In genomic region chr19:47609885-47610545, GRCh38 we compare ENCODE assay signal across 8 cellular contexts. TPM values are rescaled to one million over a fixed set of nuclear protein-coding genes. Genes with fewer than 3 reads are reported as not detected.
DNase-seq lines count a peak whose midpoint lies in the region; ATAC-seq, FAIRE-seq and TF ChIP-seq lines count a peak whose summit lies in the region.

No MANE protein-coding gene starts in this region.

- H3K9ac ChIP-seq in GM12878 (ENCODE audit: control insufficient read depth, insufficient read depth, low read length) = peak overlapping the region; percentile 96
- peak overlapping the region; percentile 100 for H3K9ac ChIP-seq in skeletal muscle satellite cell (ENCODE audit: low read depth, low read length)

- in situ Hi-C loops in GM12878 (cut with MboI) = no loop called here

- POLR2A ChIA-PET in T-cell (lab: Charles Lee) (no interaction called here), GM12878 (lab: Charles Lee) (interaction anchor here (1.0 to 2.5 kb wide), 2 partner anchors 10 to 94 kb away, joined by 4 to 14 read pairs; no protein-coding TSS in a partner anchor)

- peak overlapping the region; percentile 76 for H3K27ac ChIP-seq in GM12878 (ENCODE audit: control insufficient read depth, insufficient read depth)

- no TSS peak for BruUV-seq in GM12878 (replicated peaks; lab: Mats Ljungman, UMichigan)

- peaks cover 55% of the 10 kb centered on the region for H3K79me2 ChIP-seq in GM12878 (ENCODE audit: control insufficient read depth, insufficient read depth, low read length)

- H3K4me3 ChIP-seq in GM12878 (peak overlapping the region; percentile 90), iPS-11a (ENCODE audit: low read depth, low read length) (peak overlapping the region; percentile 58), skeletal muscle satellite cell (ENCODE audit: low read length) (peak overlapping the region; percentile 99)

- peak overlapping the region; percentile 75 for H3K4me2 ChIP-seq in GM12878 (ENCODE audit: control insufficient read depth, insufficient read depth)
- H3K4me2 ChIP-seq in skeletal muscle satellite cell (ENCODE audit: low read length) = peak overlapping the region; percentile 97

- no peak for TF ChIP-seq EP300 in GM12878 (IDR thresholded peaks at IDR 0.05; ENCODE audit: borderline replicate concordance in 1 of 2, control insufficient read depth in 1 of 2, low read depth in 2 of 2, low read length in 2 of 2)

- TF ChIP-seq RAD21 in GM12878 (IDR thresholded peaks at IDR 0.05; ENCODE audit: insufficient read depth, low read depth, low read length) = no peak

- peak overlapping the region; percentile 82 for H3K4me3 Mint-ChIP-seq in HFFc6
- peak overlapping the region; percentile 76 to 84 (median 79) for H3K4me3 Mint-ChIP-seq in T-cell

- no peaks in the 10 kb centered on the region for H3K27me3 ChIP-seq in GM12878 (replicated peaks in 1 of 2; ENCODE audit: control insufficient read depth in 2 of 2, insufficient read depth in 2 of 2, low read length in 1 of 2)
- no peaks in the 10 kb centered on the region for H3K27me3 ChIP-seq in skeletal muscle satellite cell (ENCODE audit: control insufficient read depth, insufficient read depth, low read length)

- no peak for TF ChIP-seq CTCF in HFFc6 (IDR thresholded peaks at IDR 0.05)
- TF ChIP-seq CTCF in GM12878 (IDR thresholded peaks at IDR 0.05 in 2 of 3, conservative IDR thresholded peaks at IDR 0.05 in 1 of 3; ENCODE audit: control insufficient read depth in 2 of 3, extremely low read depth in 1 of 3, insufficient read depth in 1 of 3, low read depth in 3 of 3, low read length in 3 of 3) = no peak

- H3K27me3 Mint-ChIP-seq in HFFc6 (ENCODE audit: insufficient read depth) (no peaks in the 10 kb centered on the region), T-cell (no peaks in the 10 kb centered on the region)

- SMC1A ChIA-PET in GM12878 (lab: Charles Lee; ENCODE audit: uncharacterized antibody, unreplicated experiment) = interaction anchor here (0.7 to 1.8 kb wide), 4 partner anchors 10 to 94 kb away, joined by 3 to 6 read pairs (median 4); partner anchors contain the start of gene NAPA

- intact Hi-C loops in GM12878 (cut with micrococcal nuclease; ENCODE audit: unreplicated experiment) = no loop called here

- no peaks in the 10 kb centered on the region for H3K36me3 ChIP-seq in GM12878 (ENCODE audit: control insufficient read depth in 2 of 2, insufficient read depth in 2 of 2, low read length in 1 of 2)
- H3K36me3 ChIP-seq in skeletal muscle satellite cell (ENCODE audit: insufficient read depth, low read length) = peaks cover 11% of the 10 kb centered on the region

- ATAC-seq in T-cell (replicated peaks in 1 of 4) (peak in 3 of 4 experiments; percentile 20 to 42 (median 40)), GM12878 (peak; percentile 5), GM19328 (IDR thresholded peaks at IDR 0.05; ENCODE audit: unreplicated experiment) (no peak)

- RAD21 ChIA-PET in GM12878 (lab: Charles Lee; ENCODE audit: unreplicated experiment) = interaction anchor here (0.6 to 2.0 kb wide), 3 partner anchors 92 to 175 kb away, joined by 3 to 6 read pairs (median 3); partner anchors contain the start of gene NAPA

- H3K27ac Mint-ChIP-seq in HFFc6 = peak overlapping the region; percentile 75
- H3K27ac Mint-ChIP-seq in T-cell = peak overlapping the region; percentile 84 to 88

- H3K4me1 Mint-ChIP-seq in HFFc6 (ENCODE audit: low read depth) = peaks cover 42% of the 10 kb centered on the region
- peaks cover 32 to 42% (median 41%) of the 10 kb centered on the region in 3 donors for H3K4me1 Mint-ChIP-seq in T-cell

- H3K36me3 Mint-ChIP-seq in HFFc6 (ENCODE audit: low read depth) (peaks cover 10% of the 10 kb centered on the region; the same call in 1 of the 2 replicates), T-cell (peaks cover 8% of the 10 kb centered on the region)

- H3K9me3 Mint-ChIP-seq in HFFc6 (no peaks in the 10 kb centered on the region), T-cell (no peaks in the 10 kb centered on the region)

- H3K4me1 ChIP-seq in GM12878 (ENCODE audit: control insufficient read depth, insufficient read depth, low read length) = peaks cover 9% of the 10 kb centered on the region
- peaks cover 33% of the 10 kb centered on the region for H3K4me1 ChIP-seq in skeletal muscle satellite cell (ENCODE audit: control insufficient read depth, insufficient read depth, low read length)

- peak; percentile 53; the same call in 1 of the 2 replicates for TF ChIP-seq POLR2A in GM12878 (IDR thresholded peaks at IDR 0.05; ENCODE audit: low read depth, low read length)

- CTCF ChIA-PET in T-cell (lab: Charles Lee) = interaction anchor here in 1 of 2 donors (0.6 kb wide), 1 partner anchor 24 kb away, joined by 4 read pairs; no protein-coding TSS in a partner anchor
- CTCF ChIA-PET in GM12878 (lab: Yijun Ruan, JAX) = interaction anchor here (0.6 to 1.5 kb wide), 8 partner anchors 10 to 1179 kb away, joined by 3 to 8 read pairs (median 3); partner anchors contain the start of gene DHX34

- H3K9me3 ChIP-seq in GM12878 (replicated peaks; ENCODE audit: control insufficient read depth, insufficient read depth, low read length) = no peaks in the 10 kb centered on the region; the same call in 2 of the 3 replicates
- no peaks in the 10 kb centered on the region for H3K9me3 ChIP-seq in skeletal muscle satellite cell (replicated peaks; ENCODE audit: low read length)

- DNase-seq in AG08395 (ENCODE audit: low spot score) = peak; percentile 31
- DNase-seq in HFFc6 = peak; percentile 15
- DNase-seq in T-cell = peak in 33 of 34 experiments; percentile 21 to 70 (median 45)
- no peak for DNase-seq in GM12878 (ENCODE audit: low read depth, low spot score)
- DNase-seq in pons (ENCODE audit: low spot score) = no peak

- WGBS in GM12878 (ENCODE audit: insufficient coverage, insufficient replicate concordance, low lambda C conversion rate, missing lambda C conversion rate) = 2% methylated on average over 33 of the region's 49 CpGs

- H2AFZ ChIP-seq in GM12878 (ENCODE audit: control insufficient read depth, low read depth, low read length) = peak overlapping the region; percentile 36; the same call in 1 of the 2 replicates

- H4K20me1 ChIP-seq in GM12878 (ENCODE audit: control insufficient read depth, insufficient read depth) = no peaks in the 10 kb centered on the region; the same call in 1 of the 2 replicates

- no peak for FAIRE-seq in GM12878 (lab: Jason Lieb, UNC)

TF ChIP-seq in GM12878, 131 proteins besides CTCF, POLR2A, EP300 and RAD21 (continues in another document):
- TF ChIP-seq IKZF1 (conservative IDR thresholded peaks at IDR 0.05) (peak; percentile 59; the same call in 1 of the 2 replicates), TAF1 (IDR thresholded peaks at IDR 0.05; ENCODE audit: borderline replicate concordance, low read depth, low read length) (no peak)

RNA-seq across cellular contexts. Expression of gene BICRA, which starts 1.1 kb away (rescaled TPM):
- total RNA-seq in HFFc6 (2021; fragmentation: NEBNext Ultra II Directional; extraction: Animal tissue kit (Norgen Biotek cat#: 25700)) = 10 to 100 TPM; 11.8 to 16.7 (median 15.5) TPM
- total RNA-seq in T-cell = 10 to 100 TPM; 31.9 to 39.3 (median 35.1) TPM
- total RNA-seq in GM12878 (2013; cell fraction: nucleolus; rRNA removed) = 14.4 and 20.0 TPM in 2 replicates
- total RNA-seq in GM12878 (2014; rRNA removed) = 1.3 and 3.1 TPM in 2 replicates
- 1.4 and 1.7 TPM in 2 replicates for total RNA-seq in GM12878 (2014; rRNA removed; fragmentation: Illumina TruSeq; extraction: Trizol)
- total RNA-seq in GM12878 (2021) = 9.5 and 15.3 TPM in 2 replicates
- polyA plus RNA-seq in GM12878 (2011; ENCODE audit: low read depth) = 1.8 TPM
- polyA plus RNA-seq in GM12878 (2011; rRNA removed) = 0.35 and 1.0 TPM in 2 replicates
- 0.27 and 1.9 TPM in 2 replicates for polyA plus RNA-seq in GM12878 (2011; cell fraction: cytosol; rRNA removed)
- 2.8 and 4.6 TPM in 2 replicates for polyA plus RNA-seq in GM12878 (2011; cell fraction: nucleus; rRNA removed)
- polyA plus RNA-seq in GM12878 (2012) = 5.3 and 6.4 TPM in 2 replicates
- polyA plus RNA-seq in GM12878 (2014; fragmentation: Illumina TruSeq; extraction: Trizol) = 5.0 and 7.7 TPM in 2 replicates
- under 1 TPM; 0.11 to 0.18 TPM for polyA plus RNA-seq in GM12878 (2014; fragmentation: Nextera tagmentation; extraction: Ambion mirVana)
- 3.8 and 5.1 TPM in 2 replicates for polyA plus RNA-seq in GM12878 (2014; rRNA removed)
- 1 to 10 TPM; 1.3 to 1.4 TPM for polyA plus RNA-seq in GM12878 (2016; fragmentation: Nextera tagmentation; extraction: Ambion mirVana)
- polyA minus RNA-seq in GM12878 (2011; rRNA and poly(A)+ RNA removed) = 1.2 and 3.7 TPM in 2 replicates
- polyA minus RNA-seq in GM12878 (2011; cell fraction: cytosol; rRNA and poly(A)+ RNA removed) = 1.7 and 4.0 TPM in 2 replicates
- 2.7 and 3.7 TPM in 2 replicates for polyA minus RNA-seq in GM12878 (2011; cell fraction: nucleus; rRNA and poly(A)+ RNA removed)
- 9.2 and 12.2 TPM in 2 replicates for total RNA-seq in skeletal muscle satellite cell (2012; rRNA removed)

RNA-seq across cellular contexts. Expression of gene ZNF541, which starts 37.1 kb away (rescaled TPM):
- under 1 TPM in 1 of 6 experiments, not detected in 5; 0.26 TPM for total RNA-seq in HFFc6 (2021; fragmentation: NEBNext Ultra II Directional; extraction: Animal tissue kit (Norgen Biotek cat#: 25700))
- total RNA-seq in T-cell (1 to 10 TPM in 1 of 5 donors, under 1 TPM in 4; 0.58 to 1.1 (median 0.65) TPM), GM12878 (2014; rRNA removed) (0.05 TPM in 1 of 2 replicates, not detected in the other), GM12878 (2014; rRNA removed; fragmentation: Illumina TruSeq; extraction: Trizol) (0.04 TPM in 1 of 2 replicates, not detected in the other), GM12878 (2021) (0.08 TPM in 1 of 2 replicates, not detected in the other)
- not detected in 2 replicates for total RNA-seq in GM12878 (2013; cell fraction: nucleolus; rRNA removed)
- polyA plus RNA-seq in GM12878 (2011; ENCODE audit: low read depth) = not detected
- polyA plus RNA-seq in GM12878 (2011; rRNA removed) (0.05 and 0.06 TPM in 2 replicates), GM12878 (2014; fragmentation: Illumina TruSeq; extraction: Trizol) (0.03 TPM in 1 of 2 replicates, not detected in the other), GM12878 (2014; fragmentation: Nextera tagmentation; extraction: Ambion mirVana) (not detected), GM12878 (2014; rRNA removed) (not detected in 2 replicates), GM12878 (2016; fragmentation: Nextera tagmentation; extraction: Ambion mirVana) (under 1 TPM; 0.09 to 0.12 TPM)
- polyA plus RNA-seq in GM12878 (2011; cell fraction: cytosol; rRNA removed) = 0.18 and 0.22 TPM in 2 replicates
- 0.07 TPM in 2 replicates for polyA plus RNA-seq in GM12878 (2011; cell fraction: nucleus; rRNA removed)
- polyA plus RNA-seq in GM12878 (2012) = 0.04 TPM in 1 of 2 replicates, not detected in the other
- not detected in 2 replicates for polyA minus RNA-seq in GM12878 (2011; rRNA and poly(A)+ RNA removed)
- polyA minus RNA-seq in GM12878 (2011; cell fraction: cytosol; rRNA and poly(A)+ RNA removed) = not detected in 2 replicates
- polyA minus RNA-seq in GM12878 (2011; cell fraction: nucleus; rRNA and poly(A)+ RNA removed) = not detected in 2 replicates
- under 0.01 TPM in 2 replicates for total RNA-seq in skeletal muscle satellite cell (2012; rRNA removed)

Comparison
In these comparisons a context has a peak if more than half of its experiments do, and no peak if none do; other contexts are left out.
1. DNase-seq: peak in AG08395 (single experiment), HFFc6 (single experiment) and T-cell (33 of 34); none in GM12878 (single experiment) and pons (single experiment).
2. Peak in every context shown above with its lines, with median percentiles within 50 percentile points of each other: H3K4me3 ChIP-seq.